In genomic region chr10:3406556-3406955, GRCh38 we compare ENCODE assay signal across 21 cellular contexts.
DNase-seq lines count a peak whose midpoint lies in the region; ATAC-seq, FAIRE-seq and TF ChIP-seq lines count a peak whose summit lies in the region.
"Had no signal": no experiment of that assay in that cellular context is flagged by ENCODE, and none has a peak within 500 bp of the region (broad histone marks: within the 10 kb centered on the region; RNA-seq: fewer than 3 reads in every experiment).

No MANE protein-coding gene starts in this region.

- peaks cover 5% of the 10 kb centered on the region for H3K9me3 Mint-ChIP-seq in activated CD4-positive, alpha-beta T cell treated with anti-CD3 and anti-CD28 coated beads, Interleukin-2, amount 10 ng/mL, durations not matched to agents 7 days and 5 days
- peaks cover 5 to 14% (median 8%) of the 10 kb centered on the region in 7 donors for H3K9me3 Mint-ChIP-seq in CD14-positive monocyte

- no peak overlapping the region for H4K91ac ChIP-seq in IMR-90 (ENCODE audit: insufficient read depth, low read depth, low read length)

- H3K36me3 Mint-ChIP-seq in activated CD4-positive, alpha-beta T cell treated with anti-CD3 and anti-CD28 coated beads, Interleukin-2, amount 10 ng/mL, durations not matched to agents 7 days and 5 days (ENCODE audit: low read depth): no peaks in the 10 kb centered on the region
- H3K36me3 Mint-ChIP-seq in CD14-positive monocyte: no peaks in the 10 kb centered on the region
- H3K36me3 Mint-ChIP-seq: IgD-negative memory B cell had no signal

- no peaks in the 10 kb centered on the region for H3K79me1 ChIP-seq in IMR-90 (ENCODE audit: low read depth in 1 of 2, low read length in 2 of 2)

- H4K20me1 ChIP-seq in IMR-90 (ENCODE audit: insufficient read depth, low read length): no peaks in the 10 kb centered on the region

- peaks cover 2% of the 10 kb centered on the region; the same call in 1 of the 2 replicates for H3K27me3 ChIP-seq in IMR-90 (ENCODE audit: control insufficient read depth, insufficient read depth, low read length)
- H3K27me3 ChIP-seq: SJSA1 had no signal

- 96% methylated on average over 12 of the region's 16 CpGs; no CpG with 5 or more reads in 1 of the 2 experiments for WGBS in IMR-90 (ENCODE audit: extremely low coverage in 2 of 2, insufficient read length in 1 of 2), 2 experiments

- H3K27ac ChIP-seq in IMR-90 (ENCODE audit: insufficient read depth, low read length): no peak overlapping the region
- H3K27ac ChIP-seq: SJSA1 had no signal

- H3K4me1 ChIP-seq in IMR-90 (ENCODE audit: control insufficient read depth, insufficient read depth, low read length): peaks cover 5% of the 10 kb centered on the region; the same call in 1 of the 2 replicates
- H3K4me1 ChIP-seq: Caco-2 had no signal

- no peak overlapping the region for H2AK5ac ChIP-seq in IMR-90 (ENCODE audit: low read depth, low read length)

- no peak overlapping the region for H3K56ac ChIP-seq in IMR-90 (ENCODE audit: extremely low read depth, insufficient read depth, low read length)

- dilution Hi-C loops in IMR-90 (cut with HindIII; ENCODE audit: low sequenced_read_pairs, unreplicated experiment): no loop called here

- H3K4me1 Mint-ChIP-seq in activated CD4-positive, alpha-beta T cell treated with anti-CD3 and anti-CD28 coated beads, Interleukin-2, amount 10 ng/mL, durations not matched to agents 7 days and 5 days: no peaks in the 10 kb centered on the region
- no peaks in the 10 kb centered on the region for H3K4me1 Mint-ChIP-seq in CD14-positive monocyte

- no peak overlapping the region for H3K4me3 Mint-ChIP-seq in activated CD4-positive, alpha-beta T cell treated with anti-CD3 and anti-CD28 coated beads, Interleukin-2, amount 10 ng/mL, durations not matched to agents 7 days and 5 days
- no peak overlapping the region for H3K4me3 Mint-ChIP-seq in CD14-positive monocyte
- H3K4me3 Mint-ChIP-seq: H9, IgD-negative memory B cell had no signal

- peak overlapping the region; percentile 15 for H2AK9ac ChIP-seq in IMR-90 (replicated peaks; ENCODE audit: low read depth, low read length, poor library complexity)

- no peak overlapping the region for H3K9ac ChIP-seq in IMR-90 (ENCODE audit: low read depth, low read length)

- no peak overlapping the region for H3K14ac ChIP-seq in IMR-90 (replicated peaks; ENCODE audit: low read depth, low read length)

- no peaks in the 10 kb centered on the region for H3K36me3 ChIP-seq in IMR-90 (ENCODE audit: control insufficient read depth, insufficient read depth, low read length)
- H3K36me3 ChIP-seq: SJSA1 had no signal

- no peak overlapping the region for H4K5ac ChIP-seq in IMR-90 (ENCODE audit: low read depth, low read length)

- in situ Hi-C loops in IMR-90 (cut with MboI; ENCODE audit: low sequenced_read_pairs): no loop called here

- H3K4me3 ChIP-seq in IMR-90 (ENCODE audit: insufficient read depth, low read depth, low read length): no peak overlapping the region
- H3K4me3 ChIP-seq: SJSA1 had no signal

- H3K27me3 Mint-ChIP-seq in activated CD4-positive, alpha-beta T cell treated with anti-CD3 and anti-CD28 coated beads, Interleukin-2, amount 10 ng/mL, durations not matched to agents 7 days and 5 days: peaks cover 3% of the 10 kb centered on the region
- peaks cover 0 to 2% (median 0%) of the 10 kb centered on the region in 3 donors for H3K27me3 Mint-ChIP-seq in CD14-positive monocyte (ENCODE audit: low read depth in 3 of 3)

- no TSS peak for BruUV-seq in IMR-90 (replicated peaks; lab: Mats Ljungman, UMichigan)

- peak overlapping the region; percentile 10 for H2AFZ ChIP-seq in IMR-90 (replicated peaks; ENCODE audit: low read length, poor library complexity)

- no peak for TF ChIP-seq CTCF in IMR-90 (conservative IDR thresholded peaks at IDR 0.05; ENCODE audit: low read depth, low read length)
- no peak for TF ChIP-seq CTCF in CD14-positive monocyte (IDR thresholded peaks at IDR 0.05)

- no peak for TF ChIP-seq POLR2A in IMR-90 (IDR thresholded peaks at IDR 0.05; ENCODE audit: low read depth, low read length)

- no peak overlapping the region for H3K23ac ChIP-seq in IMR-90 (ENCODE audit: low read depth, low read length)

- H2BK15ac ChIP-seq in IMR-90 (ENCODE audit: low read depth, low read length): no peak overlapping the region

- H3K27ac Mint-ChIP-seq in activated CD4-positive, alpha-beta T cell treated with anti-CD3 and anti-CD28 coated beads, Interleukin-2, amount 10 ng/mL, durations not matched to agents 7 days and 5 days: no peak overlapping the region
- H3K27ac Mint-ChIP-seq in CD14-positive monocyte: no peak overlapping the region
- H3K27ac Mint-ChIP-seq: H9, IgD-negative memory B cell had no signal

- POLR2A ChIA-PET in IMR-90 (lab: Charles Lee; ENCODE audit: unreplicated experiment): no interaction called here
- POLR2A ChIA-PET in activated CD4-positive, alpha-beta T cell treated with anti-CD3 and anti-CD28 coated beads, Interleukin-2, amount 10 ng/mL, durations not matched to agents 7 days and 5 days (lab: Charles Lee): no interaction called here

- no peak overlapping the region for H4K8ac ChIP-seq in IMR-90 (ENCODE audit: low read depth in 2 of 2, low read length in 2 of 2)

- no peak for ATAC-seq in IMR-90 (ENCODE audit: low read depth)

- no peak overlapping the region for H2BK120ac ChIP-seq in IMR-90 (ENCODE audit: low read depth, low read length)

- H3K9me3 ChIP-seq in IMR-90 (ENCODE audit: control insufficient read depth, insufficient read depth, low read length): peaks cover 4% of the 10 kb centered on the region
- H3K9me3 ChIP-seq: SJSA1 had no signal

- no peak overlapping the region for H3K4ac ChIP-seq in IMR-90 (ENCODE audit: low read depth, low read length)

- H2BK5ac ChIP-seq in IMR-90 (ENCODE audit: low read depth, low read length, poor library complexity, severe bottlenecking): no peak overlapping the region

- DNase-seq in Ammon's horn (ENCODE audit: low spot score): peak; percentile 74
- no peak for DNase-seq in IMR-90
- DNase-seq in frontal cortex (ENCODE audit: low spot score in 2 of 2): peak; percentile 53 to 55
- DNase-seq in nucleus accumbens (lab: John Stamatoyannopoulos, UW): peak in 47 of 56 donors; percentile 6 to 84 (median 51)
- DNase-seq in activated CD4-positive, alpha-beta T cell treated with anti-CD3 and anti-CD28 coated beads, Interleukin-2, amount 10 ng/mL, durations not matched to agents 7 days and 5 days: no peak
- no peak for DNase-seq in T-helper 9 cell
- no peak for DNase-seq in CD14-positive monocyte (ENCODE audit: low spot score)
- DNase-seq in activated CD4-positive, alpha-beta T cell treated with anti-CD3 and anti-CD28 coated beads, Interleukin-2, amount 50 U/mL, for 4 hours: no peak
- DNase-seq: Caco-2, DMS79 treated with DMSO at 0.1 percent for 48 hours, H9, Kasumi-1, MM.1S, NCI-H1092 treated with DMSO at 0.1 percent for 48 hours, NCI-H1694, NCI-H2107, NCI-H774, PC-3 had no signal

- CTCF ChIA-PET in IMR-90 (lab: Yijun Ruan, JAX): no interaction called here
- CTCF ChIA-PET in activated CD4-positive, alpha-beta T cell treated with anti-CD3 and anti-CD28 coated beads, Interleukin-2, amount 10 ng/mL, durations not matched to agents 7 days and 5 days (lab: Charles Lee): no interaction called here

- H3K9me1 ChIP-seq in IMR-90 (ENCODE audit: insufficient read depth, low read length): peaks cover 3% of the 10 kb centered on the region; the same call in 1 of the 2 replicates

- intact Hi-C loops in IMR-90 (cut with micrococcal nuclease): no loop called here
- intact Hi-C loops in CD14-positive monocyte (cut with micrococcal nuclease): no loop called here

- no peak overlapping the region for H2BK20ac ChIP-seq in IMR-90 (ENCODE audit: low read depth, low read length)

- no peak overlapping the region for H3K4me2 ChIP-seq in IMR-90 (ENCODE audit: low read depth, low read length)

- H3K18ac ChIP-seq in IMR-90 (ENCODE audit: low read depth, low read length): no peak overlapping the region

- TF ChIP-seq RAD21 in IMR-90 (IDR thresholded peaks at IDR 0.05; ENCODE audit: low read length): no peak

- no peak for FAIRE-seq in frontal cortex (lab: Jason Lieb, UNC)
- FAIRE-seq: A204.1 had no signal

TF ChIP-seq in IMR-90, 13 proteins besides CTCF, POLR2A, EP300 and RAD21:
- TF ChIP-seq RCOR1 (IDR thresholded peaks at IDR 0.05; ENCODE audit: insufficient replicate concordance, low read length): no peak

Comparison
In these comparisons a context has a peak if more than half of its experiments do, and no peak if none do; other contexts are left out.
1. DNase-seq: peak in Ammon's horn (single experiment), frontal cortex (2 of 2) and nucleus accumbens (47 of 56); none in IMR-90 (single experiment), activated CD4-positive, alpha-beta T cell treated with anti-CD3 and anti-CD28 coated beads, Interleukin-2, amount 10 ng/mL, durations not matched to agents 7 days and 5 days (single experiment), T-helper 9 cell (single experiment), CD14-positive monocyte (single experiment) and activated CD4-positive, alpha-beta T cell treated with anti-CD3 and anti-CD28 coated beads, Interleukin-2, amount 50 U/mL, for 4 hours (0 of 2).